ENCODE assay signal across 2 cellular contexts in genomic region chr6:142326539-142326938, GRCh38.
TF ChIP-seq lines count a peak whose summit lies in the region.

No MANE protein-coding gene starts in this region.

TF ChIP-seq in A549, 52 proteins besides CTCF, POLR2A, EP300 and RAD21 (continued from another document):
- no peak for TF ChIP-seq MAZ (IDR thresholded peaks at IDR 0.05; ENCODE audit: borderline replicate concordance, low read depth, low read length)
- no peak for TF ChIP-seq JUNB (IDR thresholded peaks at IDR 0.05)
- TF ChIP-seq GATA3 (IDR thresholded peaks at IDR 0.05; ENCODE audit: borderline replicate concordance): no peak
- TF ChIP-seq ZSCAN20 (CRISPR knock-in tag; IDR thresholded peaks at IDR 0.05): no peak
- TF ChIP-seq EHF (CRISPR knock-in tag; IDR thresholded peaks at IDR 0.05): no peak
- no peak for TF ChIP-seq NR3C1 (IDR thresholded peaks at IDR 0.05)
- no peak for TF ChIP-seq PHF8 (IDR thresholded peaks at IDR 0.05; ENCODE audit: borderline replicate concordance, low read depth)

TF ChIP-seq in IMR-90, 13 proteins besides CTCF, POLR2A, EP300 and RAD21 (continued from another document):
- TF ChIP-seq, protein P1, sequence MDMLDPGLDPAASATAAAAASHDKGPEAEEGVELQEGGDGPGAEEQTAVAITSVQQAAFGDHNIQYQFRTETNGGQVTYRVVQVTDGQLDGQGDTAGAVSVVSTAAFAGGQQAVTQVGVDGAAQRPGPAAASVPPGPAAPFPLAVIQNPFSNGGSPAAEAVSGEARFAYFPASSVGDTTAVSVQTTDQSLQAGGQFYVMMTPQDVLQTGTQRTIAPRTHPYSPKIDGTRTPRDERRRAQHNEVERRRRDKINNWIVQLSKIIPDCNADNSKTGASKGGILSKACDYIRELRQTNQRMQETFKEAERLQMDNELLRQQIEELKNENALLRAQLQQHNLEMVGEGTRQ (IDR thresholded peaks at IDR 0.05; ENCODE audit: low read depth, low read length): no peak
- TF ChIP-seq MXI1 (IDR thresholded peaks at IDR 0.05; ENCODE audit: borderline replicate concordance, low read depth, low read length) (no peak), MAZ (IDR thresholded peaks at IDR 0.05; ENCODE audit: borderline replicate concordance, low read depth, low read length) (no peak), CHD1 (IDR thresholded peaks at IDR 0.05; ENCODE audit: low read depth, low read length) (no peak), RFX5 (IDR thresholded peaks at IDR 0.05; ENCODE audit: low read depth, low read length) (no peak)
